Comparison of ENCODE assay signal across 9 cellular contexts in genomic region chr3:38453914-38454178, GRCh38. TPM values are rescaled to one million over a fixed set of nuclear protein-coding genes. Genes with fewer than 3 reads are reported as not detected.
DNase-seq lines count a peak whose midpoint lies in the region; ATAC-seq, FAIRE-seq and TF ChIP-seq lines count a peak whose summit lies in the region.
"Had no signal": no experiment of that assay in that cellular context is flagged by ENCODE, and none has a peak within 500 bp of the region (broad histone marks: within the 10 kb centered on the region; RNA-seq: fewer than 3 reads in every experiment).

No MANE protein-coding gene starts in this region.

- FAIRE-seq in astrocyte (lab: Jason Lieb, UNC), result no peak

- H3K27me3 Mint-ChIP-seq in activated naive CD4-positive, alpha-beta T cell treated with anti-CD3 and anti-CD28 coated beads, Interleukin-2, amount 10 ng/mL, durations not matched to agents 7 days and 5 days, result peaks cover 43% of the 10 kb centered on the region
- H3K27me3 Mint-ChIP-seq in astrocyte (ENCODE audit: low read depth, unreplicated experiment), result no peaks in the 10 kb centered on the region

- no peak overlapping the region for H3K27ac Mint-ChIP-seq in activated naive CD4-positive, alpha-beta T cell treated with anti-CD3 and anti-CD28 coated beads, Interleukin-2, amount 10 ng/mL, durations not matched to agents 7 days and 5 days
- no peak overlapping the region for H3K27ac Mint-ChIP-seq in astrocyte (ENCODE audit: unreplicated experiment)

- ATAC-seq in lower lobe of right lung (no peak), upper lobe of left lung (ENCODE audit: low FRiP score in 2 of 2) (no peak)

- TF ChIP-seq POLR2A in upper lobe of left lung (IDR thresholded peaks at IDR 0.05), result no peak

- WGBS in upper lobe of left lung, 2 donors, result no CpG with 5 or more reads among the region's 36 CpGs

- peaks cover 7% of the 10 kb centered on the region for H3K9me3 Mint-ChIP-seq in activated naive CD4-positive, alpha-beta T cell treated with anti-CD3 and anti-CD28 coated beads, Interleukin-2, amount 10 ng/mL, durations not matched to agents 7 days and 5 days
- H3K9me3 Mint-ChIP-seq in astrocyte (ENCODE audit: unreplicated experiment), result no peaks in the 10 kb centered on the region
- H3K9me3 Mint-ChIP-seq: naive B cell had no signal

- H3K4me2 ChIP-seq in astrocyte (ENCODE audit: low read length), result peak overlapping the region; percentile 98

- H3K9ac ChIP-seq in astrocyte (ENCODE audit: low read length), result peak overlapping the region; percentile 86

- no peak for TF ChIP-seq EP300 in upper lobe of left lung (IDR thresholded peaks at IDR 0.05)

- CTCF ChIA-PET in activated naive CD4-positive, alpha-beta T cell treated with anti-CD3 and anti-CD28 coated beads, Interleukin-2, amount 10 ng/mL, durations not matched to agents 7 days and 5 days (lab: Charles Lee), result no interaction called here

- no peak for DNase-seq in activated naive CD4-positive, alpha-beta T cell treated with anti-CD3 and anti-CD28 coated beads, Interleukin-2, amount 10 ng/mL, durations not matched to agents 7 days and 5 days
- no peak for DNase-seq in activated naive CD4-positive, alpha-beta T cell treated with Interleukin-2 at 50 U/mL for 16 hours
- no peak for DNase-seq in astrocyte (ENCODE audit: low read depth)
- DNase-seq in lower lobe of right lung, result no peak
- DNase-seq in upper lobe of left lung, result no peak
- no peak for DNase-seq in kidney tubule cell (ENCODE audit: low spot score)
- no peak for DNase-seq in NCI-H2227 (lab: John Stamatoyannopoulos, UW; ENCODE audit: unreplicated experiment)
- DNase-seq in NCI-H510A (lab: John Stamatoyannopoulos, UW), result no peak

- H3K9me3 ChIP-seq in astrocyte (ENCODE audit: insufficient read depth, low read depth, low read length), result no peaks in the 10 kb centered on the region
- H3K9me3 ChIP-seq in lower lobe of right lung, result no peaks in the 10 kb centered on the region
- H3K9me3 ChIP-seq in upper lobe of left lung, result no peaks in the 10 kb centered on the region

- H3K36me3 Mint-ChIP-seq in activated naive CD4-positive, alpha-beta T cell treated with anti-CD3 and anti-CD28 coated beads, Interleukin-2, amount 10 ng/mL, durations not matched to agents 7 days and 5 days, result peaks cover 1% of the 10 kb centered on the region
- no peaks in the 10 kb centered on the region for H3K36me3 Mint-ChIP-seq in astrocyte (ENCODE audit: low read depth, unreplicated experiment)
- H3K36me3 Mint-ChIP-seq: naive B cell had no signal

- H3K36me3 ChIP-seq in astrocyte (ENCODE audit: insufficient read depth, low read length) (no peaks in the 10 kb centered on the region), lower lobe of right lung (no peaks in the 10 kb centered on the region), upper lobe of left lung (no peaks in the 10 kb centered on the region)

- peak overlapping the region; percentile 87 for H2AFZ ChIP-seq in astrocyte (ENCODE audit: low read depth, low read length)

- H3K4me3 ChIP-seq in astrocyte (ENCODE audit: insufficient read depth, low read depth, low read length) (peak overlapping the region; percentile 78), lower lobe of right lung (peak overlapping the region; percentile 93), upper lobe of left lung (peak overlapping the region; percentile 81 to 97 (median 91))

- peaks cover 24% of the 10 kb centered on the region for H3K4me1 Mint-ChIP-seq in activated naive CD4-positive, alpha-beta T cell treated with anti-CD3 and anti-CD28 coated beads, Interleukin-2, amount 10 ng/mL, durations not matched to agents 7 days and 5 days
- no peaks in the 10 kb centered on the region for H3K4me1 Mint-ChIP-seq in astrocyte (ENCODE audit: low read depth, unreplicated experiment)

- H3K27me3 ChIP-seq in astrocyte (ENCODE audit: insufficient read depth, low read length) (no peaks in the 10 kb centered on the region), lower lobe of right lung (ENCODE audit: low read depth) (no peaks in the 10 kb centered on the region), upper lobe of left lung (no peaks in the 10 kb centered on the region)

- TF ChIP-seq CTCF in astrocyte (IDR thresholded peaks at IDR 0.05; ENCODE audit: insufficient read depth, low read depth, low read length) (no peak), lower lobe of right lung (IDR thresholded peaks at IDR 0.05) (no peak), upper lobe of left lung (IDR thresholded peaks at IDR 0.05) (no peak)

- H3K4me1 ChIP-seq in astrocyte (ENCODE audit: insufficient read depth, low read length) (peaks cover 8% of the 10 kb centered on the region), lower lobe of right lung (peaks cover 31% of the 10 kb centered on the region), upper lobe of left lung (peaks cover 25 to 52% (median 39%) of the 10 kb centered on the region in 4 donors)

- H3K4me3 Mint-ChIP-seq in activated naive CD4-positive, alpha-beta T cell treated with anti-CD3 and anti-CD28 coated beads, Interleukin-2, amount 10 ng/mL, durations not matched to agents 7 days and 5 days, result peak overlapping the region; percentile 92
- no peak overlapping the region for H3K4me3 Mint-ChIP-seq in astrocyte (ENCODE audit: unreplicated experiment)

- intact Hi-C loops in lower lobe of right lung (cut with DNase I), result no loop called here

- H3K27ac ChIP-seq in astrocyte (ENCODE audit: low read depth, low read length), result peak overlapping the region; percentile 38
- H3K27ac ChIP-seq in lower lobe of right lung, result peak overlapping the region; percentile 89
- H3K27ac ChIP-seq in upper lobe of left lung, result peak overlapping the region; percentile 81 to 94 (median 84)

- H3K79me2 ChIP-seq in astrocyte (ENCODE audit: insufficient read depth, low read length), result peaks cover 19% of the 10 kb centered on the region

- peaks cover 29% of the 10 kb centered on the region for H4K20me1 ChIP-seq in astrocyte (ENCODE audit: insufficient read depth, low read length)

RNA-seq across cellular contexts. Expression of gene ACVR2B, which starts 0.2 kb away (rescaled TPM):
- total RNA-seq in astrocyte (12.7 and 14.7 TPM in 2 replicates), lower lobe of right lung (8.2 TPM), upper lobe of left lung (1 to 10 TPM; 4.1 to 9.4 (median 8.0) TPM)

RNA-seq across cellular contexts. Expression of gene EXOG, which starts 42.3 kb away (rescaled TPM):
- total RNA-seq in astrocyte, result 11.5 and 12.0 TPM in 2 replicates
- total RNA-seq in lower lobe of right lung, result 12.3 TPM
- total RNA-seq in upper lobe of left lung, result 10 to 100 TPM; 10.0 to 34.6 (median 13.2) TPM

Comparison
In these comparisons a context has a peak if more than half of its experiments do, and no peak if none do; other contexts are left out.
1. H3K27ac ChIP-seq: peak in every context shown above with its lines; median percentile 89 in lower lobe of right lung; 84 in upper lobe of left lung; 38 in astrocyte.